In the genomic region with DNA sequence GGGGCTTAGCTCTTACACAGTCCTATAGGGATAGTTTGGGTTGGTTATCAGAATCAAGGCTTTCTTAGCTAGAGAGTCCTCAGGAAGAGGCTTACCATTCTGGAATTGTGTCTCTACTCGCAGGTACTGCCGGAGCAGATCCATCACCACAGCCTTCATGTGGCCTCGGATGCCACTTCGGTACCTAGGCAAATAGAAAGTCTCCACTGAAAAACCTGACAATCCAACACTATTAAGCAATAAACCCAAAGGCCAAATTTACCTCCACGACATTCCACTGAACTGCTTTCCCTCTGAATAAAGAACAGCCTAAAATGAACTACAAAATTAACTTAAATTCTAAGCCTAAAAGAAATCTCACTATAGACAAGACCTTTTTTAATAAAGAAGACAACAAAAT, we compare ENCODE assay signal across 20 cellular contexts.
"Had no signal": no experiment of that assay in that cellular context is flagged by ENCODE, and none has a peak within 500 bp of the region (broad histone marks: within the 10 kb centered on the region; RNA-seq: fewer than 3 reads in every experiment).

No MANE protein-coding gene starts in this region.

- H3K27ac Mint-ChIP-seq: activated CD4-positive, alpha-beta T cell treated with anti-CD3 and anti-CD28 coated beads for 36 hours; activated CD8-positive, alpha-beta T cell treated with anti-CD3 and anti-CD28 coated beads for 36 hours; activated naive CD4-positive, alpha-beta T cell treated with anti-CD3 and anti-CD28 coated beads, Interleukin-2, amount 50 U/mL, for 72 hours; activated naive CD8-positive, alpha-beta T cell treated with anti-CD3 and anti-CD28 coated beads, Interleukin-2, amount 50 U/mL, for 24 hours; activated T-helper 1 cell treated with anti-CD3 and anti-CD28 coated beads, Interleukin-12 subunit alpha, Interleukin-12 subunit beta, Interleukin-2, Interleukin-4 antibody, amounts not matched to agents 30 ng/mL and 10 ng/mL and 1 ng/mL, durations not matched to agents 14 hours and 24 hours and 36 hours; T-cell had no signal

- ATAC-seq: activated CD4-positive, alpha-beta T cell treated with anti-CD3 and anti-CD28 coated beads for 36 hours; activated CD8-positive, alpha-beta T cell treated with anti-CD3 and anti-CD28 coated beads for 36 hours; activated naive CD4-positive, alpha-beta T cell treated with anti-CD3 and anti-CD28 coated beads, Interleukin-2, amount 50 U/mL, for 72 hours; activated naive CD8-positive, alpha-beta T cell treated with anti-CD3 and anti-CD28 coated beads, Interleukin-2, amount 50 U/mL, for 24 hours; PC-3; T-cell had no signal

- H3K4me1 Mint-ChIP-seq: activated CD4-positive, alpha-beta T cell treated with anti-CD3 and anti-CD28 coated beads for 36 hours; activated naive CD8-positive, alpha-beta T cell treated with anti-CD3 and anti-CD28 coated beads, Interleukin-2, amount 50 U/mL, for 24 hours; T-cell had no signal

- DNase-seq: activated CD4-positive, alpha-beta T cell treated with anti-CD3 and anti-CD28 coated beads for 36 hours; activated CD8-positive, alpha-beta memory T cell treated with anti-CD3 and anti-CD28 coated beads, Interleukin-2, amount 50 U/mL, for 4 hours; activated CD8-positive, alpha-beta T cell treated with anti-CD3 and anti-CD28 coated beads for 36 hours; activated effector memory CD4-positive, alpha-beta T cell treated with anti-CD3 and anti-CD28 coated beads, Interleukin-2, amount 50 U/mL, for 16 hours; activated naive CD4-positive, alpha-beta T cell treated with Interleukin-2 at 50 U/mL for 16 hours; activated naive CD8-positive, alpha-beta T cell treated with anti-CD3 and anti-CD28 coated beads, Interleukin-2, amount 50 U/mL, for 24 hours; activated T-cell treated with anti-CD3 and anti-CD28 coated beads, Interleukin-2, amount 50 U/mL, for 1 hour; amygdala; KG1; NCI-H1048; NCI-H146; NCI-H187 treated with DMSO at 0.1 percent for 48 hours; NCI-H2081 treated with DMSO at 0.1 percent for 48 hours; SHP77 treated with DMSO at 0.1 percent for 48 hours; WERI-Rb-1 had no signal

- H3K4me3 Mint-ChIP-seq: activated CD4-positive, alpha-beta T cell treated with anti-CD3 and anti-CD28 coated beads for 36 hours; activated CD8-positive, alpha-beta T cell treated with anti-CD3 and anti-CD28 coated beads for 36 hours; activated naive CD8-positive, alpha-beta T cell treated with anti-CD3 and anti-CD28 coated beads, Interleukin-2, amount 50 U/mL, for 24 hours; activated T-helper 1 cell treated with anti-CD3 and anti-CD28 coated beads, Interleukin-12 subunit alpha, Interleukin-12 subunit beta, Interleukin-2, Interleukin-4 antibody, amounts not matched to agents 30 ng/mL and 10 ng/mL and 1 ng/mL, durations not matched to agents 14 hours and 24 hours and 36 hours; brain; T-cell had no signal

- H3K27me3 Mint-ChIP-seq: activated CD4-positive, alpha-beta T cell treated with anti-CD3 and anti-CD28 coated beads for 36 hours; activated CD8-positive, alpha-beta T cell treated with anti-CD3 and anti-CD28 coated beads for 36 hours; activated naive CD8-positive, alpha-beta T cell treated with anti-CD3 and anti-CD28 coated beads, Interleukin-2, amount 50 U/mL, for 24 hours; brain; T-cell had no signal

- H3K9me3 Mint-ChIP-seq: activated CD8-positive, alpha-beta T cell treated with anti-CD3 and anti-CD28 coated beads for 36 hours; activated naive CD4-positive, alpha-beta T cell treated with anti-CD3 and anti-CD28 coated beads, Interleukin-2, amount 50 U/mL, for 72 hours; activated naive CD8-positive, alpha-beta T cell treated with anti-CD3 and anti-CD28 coated beads, Interleukin-2, amount 50 U/mL, for 24 hours; activated T-helper 1 cell treated with anti-CD3 and anti-CD28 coated beads, Interleukin-12 subunit alpha, Interleukin-12 subunit beta, Interleukin-2, Interleukin-4 antibody, amounts not matched to agents 30 ng/mL and 10 ng/mL and 1 ng/mL, durations not matched to agents 14 hours and 24 hours and 36 hours; brain; T-cell had no signal

- H3K27ac ChIP-seq: WERI-Rb-1 had no signal
